1 cellular context compared by ENCODE assay signal in genomic region chr11:62326719-62327118, GRCh38.
TF ChIP-seq lines count a peak whose summit lies in the region.
"Not testable (repeated sequence)": the region's sequence is repeated elsewhere in the genome, so short reads cannot be mapped to it uniquely, and the experiment has no call there.

No MANE protein-coding gene starts in this region.

TF ChIP-seq in HepG2, 621 proteins besides CTCF, POLR2A, EP300 and RAD21:
- peak; percentile 66 for TF ChIP-seq SOX5 (CRISPR knock-in tag; IDR thresholded peaks at IDR 0.05; ENCODE audit: borderline replicate concordance)
- peak; percentile 32; the same call in 1 of the 2 replicates for TF ChIP-seq TBX2 (CRISPR knock-in tag; IDR thresholded peaks at IDR 0.05; ENCODE audit: borderline replicate concordance)
- TF ChIP-seq NCOA2 (CRISPR knock-in tag; IDR thresholded peaks at IDR 0.05) = 0 out of 2 replicates have a peak, but pooled peaks have one; percentile 14
- TF ChIP-seq PITX1 (CRISPR knock-in tag; IDR thresholded peaks at IDR 0.05) = peak; percentile 72; the same call in 1 of the 2 replicates
- TF ChIP-seq FOXA3 (CRISPR knock-in tag; IDR thresholded peaks at IDR 0.05) = 0 out of 2 replicates have a peak, but pooled peaks have one; percentile 8
- TF ChIP-seq SOX6, SOX13, FOXP1 (IDR thresholded peaks at IDR 0.05): not testable (repeated sequence)
- TF ChIP-seq SOX6 (CRISPR knock-in tag; IDR thresholded peaks at IDR 0.05) = peak; percentile 68
- TF ChIP-seq SOX13 (CRISPR knock-in tag; conservative IDR thresholded peaks at IDR 0.05 in 1 of 2, IDR thresholded peaks at IDR 0.05 in 1 of 2) = peak in 1 of 2 experiments; percentile 80; a peak in 2 of 4 replicates
- peak; percentile 45; the same call in 1 of the 2 replicates for TF ChIP-seq ARID5B (CRISPR knock-in tag; IDR thresholded peaks at IDR 0.05)
- TF ChIP-seq FOXP1 (CRISPR knock-in tag; IDR thresholded peaks at IDR 0.05) = 0 out of 2 replicates have a peak, but pooled peaks have one; percentile 18
- 0 out of 2 replicates have a peak, but pooled peaks have one; percentile 14 for TF ChIP-seq HNF4A (CRISPR knock-in tag; IDR thresholded peaks at IDR 0.05)
